1 cellular context compared by ENCODE assay signal in the genomic region with DNA sequence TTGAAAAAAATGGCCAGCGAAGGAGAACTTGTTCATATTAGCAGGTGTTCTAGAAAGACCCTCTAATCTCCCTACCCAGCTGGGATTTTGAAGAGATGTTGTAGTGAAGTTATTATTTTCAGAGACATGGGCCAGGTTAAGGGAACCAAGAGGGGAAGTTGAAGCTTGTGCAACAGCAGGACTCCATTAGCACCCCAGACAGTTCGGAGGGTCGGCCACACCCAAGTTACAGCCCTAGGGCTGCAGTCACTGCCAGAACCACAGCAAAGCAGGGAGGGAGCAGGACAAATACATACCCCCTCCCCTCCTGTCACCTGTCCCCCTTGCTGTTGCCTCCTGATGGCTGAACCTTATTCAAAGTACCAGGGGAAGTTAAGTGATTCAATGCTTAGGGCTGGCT.
TF ChIP-seq lines count a peak whose summit lies in the region.

No MANE protein-coding gene starts in this region.

TF ChIP-seq in IMR-90, 13 proteins besides CTCF, POLR2A, EP300 and RAD21:
- TF ChIP-seq, protein P1, sequence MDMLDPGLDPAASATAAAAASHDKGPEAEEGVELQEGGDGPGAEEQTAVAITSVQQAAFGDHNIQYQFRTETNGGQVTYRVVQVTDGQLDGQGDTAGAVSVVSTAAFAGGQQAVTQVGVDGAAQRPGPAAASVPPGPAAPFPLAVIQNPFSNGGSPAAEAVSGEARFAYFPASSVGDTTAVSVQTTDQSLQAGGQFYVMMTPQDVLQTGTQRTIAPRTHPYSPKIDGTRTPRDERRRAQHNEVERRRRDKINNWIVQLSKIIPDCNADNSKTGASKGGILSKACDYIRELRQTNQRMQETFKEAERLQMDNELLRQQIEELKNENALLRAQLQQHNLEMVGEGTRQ (IDR thresholded peaks at IDR 0.05; ENCODE audit: low read depth, low read length) = no peak
- TF ChIP-seq MXI1 (IDR thresholded peaks at IDR 0.05; ENCODE audit: borderline replicate concordance, low read depth, low read length) = no peak
- no peak for TF ChIP-seq CEBPB (IDR thresholded peaks at IDR 0.05; ENCODE audit: low read depth, low read length)
- TF ChIP-seq CHD1 (IDR thresholded peaks at IDR 0.05; ENCODE audit: low read depth, low read length) = no peak
- TF ChIP-seq MAFK (IDR thresholded peaks at IDR 0.05; ENCODE audit: low read depth, low read length) = no peak
- TF ChIP-seq, protein P2, sequence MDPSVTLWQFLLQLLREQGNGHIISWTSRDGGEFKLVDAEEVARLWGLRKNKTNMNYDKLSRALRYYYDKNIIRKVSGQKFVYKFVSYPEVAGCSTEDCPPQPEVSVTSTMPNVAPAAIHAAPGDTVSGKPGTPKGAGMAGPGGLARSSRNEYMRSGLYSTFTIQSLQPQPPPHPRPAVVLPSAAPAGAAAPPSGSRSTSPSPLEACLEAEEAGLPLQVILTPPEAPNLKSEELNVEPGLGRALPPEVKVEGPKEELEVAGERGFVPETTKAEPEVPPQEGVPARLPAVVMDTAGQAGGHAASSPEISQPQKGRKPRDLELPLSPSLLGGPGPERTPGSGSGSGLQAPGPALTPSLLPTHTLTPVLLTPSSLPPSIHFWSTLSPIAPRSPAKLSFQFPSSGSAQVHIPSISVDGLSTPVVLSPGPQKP (IDR thresholded peaks at IDR 0.05; ENCODE audit: borderline replicate concordance, low read depth, low read length) = no peak
- no peak for TF ChIP-seq MAZ (IDR thresholded peaks at IDR 0.05; ENCODE audit: borderline replicate concordance, low read depth, low read length)
- no peak for TF ChIP-seq FOS (IDR thresholded peaks at IDR 0.05; ENCODE audit: low read depth, low read length)
- TF ChIP-seq SMC3 (IDR thresholded peaks at IDR 0.05; ENCODE audit: low read depth, low read length) = no peak
- TF ChIP-seq BHLHE40 (IDR thresholded peaks at IDR 0.05; ENCODE audit: low read depth, low read length) = no peak
- no peak for TF ChIP-seq RFX5 (IDR thresholded peaks at IDR 0.05; ENCODE audit: low read depth, low read length)
- TF ChIP-seq RCOR1 (IDR thresholded peaks at IDR 0.05; ENCODE audit: insufficient replicate concordance, low read length) = no peak
- no peak for TF ChIP-seq NFE2L2 (IDR thresholded peaks at IDR 0.05; ENCODE audit: low read depth, low read length)
